In the genomic region with DNA sequence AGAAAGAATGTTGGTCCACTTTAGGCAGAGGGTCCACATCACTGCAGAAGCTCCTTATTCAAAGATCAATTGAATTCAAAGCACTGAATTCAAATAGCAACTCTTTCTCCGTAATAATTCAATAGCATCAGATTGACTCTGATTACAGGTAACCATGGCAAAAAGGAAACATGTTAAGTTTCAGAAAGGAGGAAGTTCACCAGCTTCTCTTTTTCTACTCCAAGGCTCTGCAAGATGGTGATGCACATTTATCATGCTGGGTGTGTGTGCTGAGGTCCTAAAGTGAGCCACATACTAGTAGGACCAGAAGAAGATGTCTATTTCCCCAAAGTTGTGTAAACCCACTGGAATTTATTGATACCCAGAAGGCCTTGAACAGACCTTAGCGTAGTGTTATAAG, we compare ENCODE assay signal across 17 cellular contexts.
DNase-seq lines count a peak whose midpoint lies in the region; ATAC-seq and TF ChIP-seq lines count a peak whose summit lies in the region.
"Had no signal": no experiment of that assay in that cellular context is flagged by ENCODE, and none has a peak within 500 bp of the region (broad histone marks: within the 10 kb centered on the region; RNA-seq: fewer than 3 reads in every experiment).

No MANE protein-coding gene starts in this region.

- no peak for TF ChIP-seq CTCF in NB4 (IDR thresholded peaks at IDR 0.05; ENCODE audit: low read depth, low read length)

- in situ Hi-C loops in KBM-7 (cut with MboI; ENCODE audit: low pct_unique_long_range_greater_than_20kb, low sequenced_read_pairs): no loop called here

- H3K4me3 ChIP-seq in NB4 (ENCODE audit: low read depth, low read length): no peak overlapping the region
- H3K4me3 ChIP-seq: MG63 had no signal

- DNase-seq in KBM-7 (peak; percentile 26), NB4 (ENCODE audit: low read depth) (peak; percentile 18), SKM-1 treated with dmso at 0.1 percent for 144 hours (lab: John Stamatoyannopoulos, UW; ENCODE audit: unreplicated experiment) (peak; percentile 32), islet precursor cell (peak; percentile 14), NCI-H82 treated with DMSO at 0.1 percent for 48 hours (lab: John Stamatoyannopoulos, UW; ENCODE audit: unreplicated experiment) (no peak)
- no peak for DNase-seq in stimulated activated CD4-positive, alpha-beta T cell treated with anti-CD3 and anti-CD28 coated beads, Interleukin-1b, Interleukin-23, amount 100 ng/mL, for 48 hours
- DNase-seq: C1 segment of cervical spinal cord, DMS79, Kasumi-1, MG63, NCI-H1417, NCI-H1930, NCI-H226, NCI-H524, Right ventricle myocardium superior, SK-N-SH had no signal

- ATAC-seq in GM18502 (IDR thresholded peaks at IDR 0.05; ENCODE audit: poor library complexity, unreplicated experiment): no peak

- no peak for TF ChIP-seq POLR2A in NB4 (IDR thresholded peaks at IDR 0.05; ENCODE audit: extremely low read depth, insufficient read length)

Comparison
In these comparisons a context has a peak if more than half of its experiments do, and no peak if none do; other contexts are left out.
1. DNase-seq: peak in KBM-7 (single experiment), NB4 (single experiment), SKM-1 treated with dmso at 0.1 percent for 144 hours (single experiment) and islet precursor cell (single experiment); none in NCI-H82 treated with DMSO at 0.1 percent for 48 hours (single experiment) and stimulated activated CD4-positive, alpha-beta T cell treated with anti-CD3 and anti-CD28 coated beads, Interleukin-1b, Interleukin-23, amount 100 ng/mL, for 48 hours (single experiment).